Comparison of ENCODE assay signal across 1 cellular context in genomic region chr4:128452415-128452814, GRCh38.
TF ChIP-seq lines count a peak whose summit lies in the region.

No MANE protein-coding gene starts in this region.

TF ChIP-seq in GM23338, 12 proteins besides CTCF, POLR2A, EP300 and RAD21:
- no peak for TF ChIP-seq ZNF114 (CRISPR knock-in tag; IDR thresholded peaks at IDR 0.05)
- TF ChIP-seq EZH2phosphoT487 (IDR thresholded peaks at IDR 0.05; ENCODE audit: unreplicated experiment), result no peak
- no peak for TF ChIP-seq REST (IDR thresholded peaks at IDR 0.05; ENCODE audit: unreplicated experiment)
- no peak for TF ChIP-seq CREB1 (CRISPR knock-in tag; IDR thresholded peaks at IDR 0.05; ENCODE audit: low read depth)
- no peak for TF ChIP-seq NANOG (IDR thresholded peaks at IDR 0.05; ENCODE audit: borderline replicate concordance)
- TF ChIP-seq ZNF462 (CRISPR knock-in tag; IDR thresholded peaks at IDR 0.05), result no peak
- no peak for TF ChIP-seq JUNB (IDR thresholded peaks at IDR 0.05; ENCODE audit: unreplicated experiment)
- TF ChIP-seq POLR2AphosphoS5 (IDR thresholded peaks at IDR 0.05; ENCODE audit: low read depth), result no peak
